ENCODE assay signal across 16 cellular contexts in the genomic region with DNA sequence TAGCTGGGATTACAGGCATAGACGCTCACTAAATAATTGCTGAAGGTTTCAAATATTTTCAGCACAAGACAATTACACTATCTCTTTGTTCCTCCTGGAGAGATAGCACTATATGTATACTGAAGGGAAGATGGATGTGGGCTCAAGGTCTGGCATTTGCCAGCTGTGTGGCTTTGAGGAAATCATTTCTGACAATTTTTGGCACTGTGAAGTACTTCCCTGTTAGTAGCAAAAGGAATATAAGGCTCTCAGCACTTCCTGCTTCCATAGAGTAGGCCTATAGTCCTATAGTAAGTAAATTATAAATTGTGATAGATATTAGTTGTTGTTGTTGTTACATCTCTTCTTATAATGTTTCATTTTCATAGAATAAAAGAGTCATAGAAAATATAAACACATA.
DNase-seq lines count a peak whose midpoint lies in the region; ATAC-seq, FAIRE-seq and TF ChIP-seq lines count a peak whose summit lies in the region.
"Had no signal": no experiment of that assay in that cellular context is flagged by ENCODE, and none has a peak within 500 bp of the region (broad histone marks: within the 10 kb centered on the region; RNA-seq: fewer than 3 reads in every experiment).

No MANE protein-coding gene starts in this region.

- H3K9me2 ChIP-seq in GM23338 (ENCODE audit: insufficient read depth) = no peaks in the 10 kb centered on the region
- no peaks in the 10 kb centered on the region for H3K9me2 ChIP-seq in Loucy (replicated peaks; ENCODE audit: low read depth, low read length)

- no peak for TF ChIP-seq POLR2A in GM12892 (IDR thresholded peaks at IDR 0.05; ENCODE audit: low read depth, low read length)

- H3K36me3 Mint-ChIP-seq in GM23338 (ENCODE audit: low read depth) = no peaks in the 10 kb centered on the region
- no peaks in the 10 kb centered on the region for H3K36me3 Mint-ChIP-seq in neural progenitor cell

- no peak overlapping the region for H3K27ac ChIP-seq in GM23338 (ENCODE audit: low read depth)
- H3K27ac ChIP-seq in neural progenitor cell = no peak overlapping the region
- H3K27ac ChIP-seq in osteoblast (ENCODE audit: low read depth, low read length) = no peak overlapping the region

- H3K9ac ChIP-seq in Loucy (ENCODE audit: low read depth, low read length, poor library complexity, severe bottlenecking) (no peak overlapping the region), adipocyte (ENCODE audit: low read length) (no peak overlapping the region), neural progenitor cell (no peak overlapping the region)

- H2AFZ ChIP-seq in GM23338 (peak overlapping the region; percentile 33; the same call in 1 of the 2 replicates), Loucy (ENCODE audit: low read length) (peak overlapping the region; percentile 80; the same call in 1 of the 2 replicates), neural progenitor cell (replicated peaks) (peak overlapping the region; percentile 19), osteoblast (ENCODE audit: low read length) (no peak overlapping the region)

- H3K9me3 ChIP-seq in Loucy (ENCODE audit: insufficient read depth, low read depth, low read length) (no peaks in the 10 kb centered on the region), adipocyte (ENCODE audit: control insufficient read depth, low read length) (no peaks in the 10 kb centered on the region), neural progenitor cell (ENCODE audit: low read depth) (no peaks in the 10 kb centered on the region), osteoblast (ENCODE audit: low read depth, low read length) (no peaks in the 10 kb centered on the region)

- H3F3A ChIP-seq in GM23338 (replicated peaks; ENCODE audit: low read depth) = no peaks in the 10 kb centered on the region
- H3F3A ChIP-seq in Loucy (ENCODE audit: low read depth) = no peaks in the 10 kb centered on the region
- no peaks in the 10 kb centered on the region for H3F3A ChIP-seq in neural progenitor cell (ENCODE audit: low read depth)

- no peak for FAIRE-seq in GM12892 (lab: Jason Lieb, UNC)
- FAIRE-seq: A204.1, H54 had no signal

- ATAC-seq in GM23338 = no peak
- ATAC-seq: HCT116 had no signal

- H3K4me2 ChIP-seq in GM23338 = no peak overlapping the region
- H3K4me2 ChIP-seq in Loucy (ENCODE audit: low read depth, low read length, poor library complexity, severe bottlenecking) = no peak overlapping the region
- H3K4me2 ChIP-seq in neural progenitor cell = no peak overlapping the region
- H3K4me2 ChIP-seq in osteoblast (ENCODE audit: insufficient read depth, low read length) = no peak overlapping the region

- no peaks in the 10 kb centered on the region for H3K36me3 ChIP-seq in GM23338 (ENCODE audit: insufficient read depth)
- H3K36me3 ChIP-seq in Loucy (ENCODE audit: insufficient read depth, low read length) = no peaks in the 10 kb centered on the region
- no peaks in the 10 kb centered on the region for H3K36me3 ChIP-seq in adipocyte (ENCODE audit: control insufficient read depth, insufficient read depth, low read length, severe bottlenecking)
- H3K36me3 ChIP-seq in neural progenitor cell = no peaks in the 10 kb centered on the region
- no peaks in the 10 kb centered on the region for H3K36me3 ChIP-seq in osteoblast (ENCODE audit: insufficient read depth, low read length)

- H3K4me3 ChIP-seq in GM23338 (no peak overlapping the region), Loucy (ENCODE audit: low read length, poor library complexity, severe bottlenecking) (no peak overlapping the region), adipocyte (ENCODE audit: low read length) (no peak overlapping the region), neural progenitor cell (no peak overlapping the region), osteoblast (ENCODE audit: insufficient read depth, low read length) (no peak overlapping the region)

- H3K79me2 ChIP-seq in GM23338 (replicated peaks; ENCODE audit: insufficient read depth) (no peaks in the 10 kb centered on the region), Loucy (ENCODE audit: insufficient read depth, low read length) (no peaks in the 10 kb centered on the region), neural progenitor cell (ENCODE audit: low read depth) (no peaks in the 10 kb centered on the region), osteoblast (ENCODE audit: insufficient read depth, low read length) (no peaks in the 10 kb centered on the region)

- H3K9me3 Mint-ChIP-seq in GM23338 (no peaks in the 10 kb centered on the region), neural progenitor cell (no peaks in the 10 kb centered on the region)
- H3K9me3 Mint-ChIP-seq: CD4-positive, alpha-beta T cell had no signal

- H3K27me3 ChIP-seq in GM23338 (ENCODE audit: insufficient read depth) (no peaks in the 10 kb centered on the region), Loucy (ENCODE audit: insufficient read depth, low read length, poor library complexity, severe bottlenecking) (no peaks in the 10 kb centered on the region), adipocyte (replicated peaks; ENCODE audit: control insufficient read depth, insufficient read depth, low read length) (no peaks in the 10 kb centered on the region), neural progenitor cell (no peaks in the 10 kb centered on the region), osteoblast (ENCODE audit: insufficient read depth, low read length) (no peaks in the 10 kb centered on the region)

- DNase-seq in GM23338 (ENCODE audit: low spot score) = no peak
- peak; percentile 15 for DNase-seq in adipocyte (ENCODE audit: low read depth)
- no peak for DNase-seq in neural progenitor cell (ENCODE audit: low spot score)
- DNase-seq in GM12892 (ENCODE audit: insufficient read length) = no peak
- DNase-seq in NCI-H1092 (lab: John Stamatoyannopoulos, UW) = no peak
- DNase-seq in osteoblast (ENCODE audit: insufficient read length, low spot score, missing footprints) = no peak
- DNase-seq: C1 segment of cervical spinal cord; Calu3; CD4-positive, alpha-beta T cell; DMS 273 treated with DMSO at 0.1 percent for 48 hours; GF-D8 had no signal

- H3K4me1 ChIP-seq in GM23338 (ENCODE audit: insufficient read depth) (no peaks in the 10 kb centered on the region), Loucy (ENCODE audit: insufficient read depth, low read length, poor library complexity, severe bottlenecking) (no peaks in the 10 kb centered on the region), adipocyte (ENCODE audit: control insufficient read depth, insufficient read depth, low read length) (no peaks in the 10 kb centered on the region), neural progenitor cell (peaks cover 7% of the 10 kb centered on the region), osteoblast (ENCODE audit: insufficient read depth, low read length) (no peaks in the 10 kb centered on the region)

- no peak overlapping the region for H3K4me3 Mint-ChIP-seq in GM23338
- no peak overlapping the region for H3K4me3 Mint-ChIP-seq in neural progenitor cell
- H3K4me3 Mint-ChIP-seq: B cell; CD4-positive, alpha-beta T cell had no signal

- H4K20me1 ChIP-seq in GM23338 (replicated peaks; ENCODE audit: insufficient read depth) = no peaks in the 10 kb centered on the region
- H4K20me1 ChIP-seq in Loucy (ENCODE audit: insufficient read depth, low read length, poor library complexity, severe bottlenecking) = no peaks in the 10 kb centered on the region
- H4K20me1 ChIP-seq in neural progenitor cell (ENCODE audit: low read depth) = no peaks in the 10 kb centered on the region
- no peaks in the 10 kb centered on the region for H4K20me1 ChIP-seq in osteoblast (ENCODE audit: insufficient read depth, low read length)

- no peak for TF ChIP-seq CTCF in GM23338 (conservative IDR thresholded peaks at IDR 0.05; ENCODE audit: low read depth in 2 of 2)
- TF ChIP-seq CTCF in Loucy (conservative IDR thresholded peaks at IDR 0.05; ENCODE audit: low read length) = no peak
- TF ChIP-seq CTCF in neural progenitor cell (IDR thresholded peaks at IDR 0.05) = no peak
- no peak for TF ChIP-seq CTCF in osteoblast (IDR thresholded peaks at IDR 0.05; ENCODE audit: extremely low read depth, low read depth, low read length)

- H3K27me3 Mint-ChIP-seq in GM23338 (ENCODE audit: insufficient read depth, low read depth, poor library complexity) (no peaks in the 10 kb centered on the region), neural progenitor cell (ENCODE audit: insufficient read depth, low read depth) (no peaks in the 10 kb centered on the region)
- H3K27me3 Mint-ChIP-seq: B cell; CD4-positive, alpha-beta T cell had no signal

- no peaks in the 10 kb centered on the region for H3K4me1 Mint-ChIP-seq in GM23338
- peaks cover 35% of the 10 kb centered on the region for H3K4me1 Mint-ChIP-seq in neural progenitor cell
- H3K4me1 Mint-ChIP-seq: B cell had no signal

- H3K27ac Mint-ChIP-seq in GM23338 = no peak overlapping the region
- no peak overlapping the region for H3K27ac Mint-ChIP-seq in neural progenitor cell
- H3K27ac Mint-ChIP-seq: B cell; CD4-positive, alpha-beta T cell had no signal

TF ChIP-seq in GM23338, 12 proteins besides CTCF, POLR2A, EP300 and RAD21:
- TF ChIP-seq, protein P1, sequence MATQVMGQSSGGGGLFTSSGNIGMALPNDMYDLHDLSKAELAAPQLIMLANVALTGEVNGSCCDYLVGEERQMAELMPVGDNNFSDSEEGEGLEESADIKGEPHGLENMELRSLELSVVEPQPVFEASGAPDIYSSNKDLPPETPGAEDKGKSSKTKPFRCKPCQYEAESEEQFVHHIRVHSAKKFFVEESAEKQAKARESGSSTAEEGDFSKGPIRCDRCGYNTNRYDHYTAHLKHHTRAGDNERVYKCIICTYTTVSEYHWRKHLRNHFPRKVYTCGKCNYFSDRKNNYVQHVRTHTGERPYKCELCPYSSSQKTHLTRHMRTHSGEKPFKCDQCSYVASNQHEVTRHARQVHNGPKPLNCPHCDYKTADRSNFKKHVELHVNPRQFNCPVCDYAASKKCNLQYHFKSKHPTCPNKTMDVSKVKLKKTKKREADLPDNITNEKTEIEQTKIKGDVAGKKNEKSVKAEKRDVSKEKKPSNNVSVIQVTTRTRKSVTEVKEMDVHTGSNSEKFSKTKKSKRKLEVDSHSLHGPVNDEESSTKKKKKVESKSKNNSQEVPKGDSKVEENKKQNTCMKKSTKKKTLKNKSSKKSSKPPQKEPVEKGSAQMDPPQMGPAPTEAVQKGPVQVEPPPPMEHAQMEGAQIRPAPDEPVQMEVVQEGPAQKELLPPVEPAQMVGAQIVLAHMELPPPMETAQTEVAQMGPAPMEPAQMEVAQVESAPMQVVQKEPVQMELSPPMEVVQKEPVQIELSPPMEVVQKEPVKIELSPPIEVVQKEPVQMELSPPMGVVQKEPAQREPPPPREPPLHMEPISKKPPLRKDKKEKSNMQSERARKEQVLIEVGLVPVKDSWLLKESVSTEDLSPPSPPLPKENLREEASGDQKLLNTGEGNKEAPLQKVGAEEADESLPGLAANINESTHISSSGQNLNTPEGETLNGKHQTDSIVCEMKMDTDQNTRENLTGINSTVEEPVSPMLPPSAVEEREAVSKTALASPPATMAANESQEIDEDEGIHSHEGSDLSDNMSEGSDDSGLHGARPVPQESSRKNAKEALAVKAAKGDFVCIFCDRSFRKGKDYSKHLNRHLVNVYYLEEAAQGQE (IDR thresholded peaks at IDR 0.05; ENCODE audit: unreplicated experiment) = no peak
- no peak for TF ChIP-seq ZNF114 (CRISPR knock-in tag; IDR thresholded peaks at IDR 0.05)
- TF ChIP-seq POLR2AphosphoS5 (IDR thresholded peaks at IDR 0.05; ENCODE audit: low read depth) = no peak
- no peak for TF ChIP-seq CREB1 (CRISPR knock-in tag; IDR thresholded peaks at IDR 0.05; ENCODE audit: low read depth)
- TF ChIP-seq STAT1 (IDR thresholded peaks at IDR 0.05; ENCODE audit: unreplicated experiment) = no peak
TF ChIP-seq in GM23338: peak in this region for 0.
